ENCODE assay signal across 13 cellular contexts in the genomic region with DNA sequence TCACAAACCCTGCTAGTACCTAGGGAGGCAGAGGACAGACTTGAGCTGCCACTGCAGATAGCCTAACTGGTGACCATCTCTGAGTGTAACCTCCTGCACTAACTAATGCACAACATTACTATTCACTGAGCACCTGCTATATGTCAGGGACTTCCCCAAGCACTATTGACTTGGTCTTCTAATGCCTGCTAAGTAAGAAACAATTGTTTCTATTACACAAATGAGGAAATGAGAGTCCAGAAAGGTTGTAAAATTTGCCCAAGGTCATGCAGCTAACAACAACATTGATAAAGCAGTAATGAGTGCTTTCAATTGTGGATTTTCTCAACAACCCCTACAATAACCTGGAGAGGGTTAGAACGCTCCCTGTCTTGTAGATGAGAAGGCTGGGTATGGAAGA.
A peak's percentile ranks its signal among the peaks of the same experiment; 100 is the strongest.
DNase-seq lines count a peak whose midpoint lies in the region; ATAC-seq lines count a peak whose summit lies in the region.
"Had no signal": no experiment of that assay in that cellular context is flagged by ENCODE, and none has a peak within 500 bp of the region (broad histone marks: within the 10 kb centered on the region; RNA-seq: fewer than 3 reads in every experiment).

No MANE protein-coding gene starts in this region.

- no peak overlapping the region for H3K27ac Mint-ChIP-seq in stimulated activated memory B cell treated with anti-CD40 and anti-IgM and Interleukin-4, amounts not matched to agents 10 μg/mL and 1 μg/mL and 100 μg/mL, for 72 hours
- H3K27ac Mint-ChIP-seq: activated CD8-positive, alpha-beta T cell treated with anti-CD3 and anti-CD28 coated beads, Interleukin-2, amount 10 ng/mL, durations not matched to agents 7 days and 5 days; activated naive CD8-positive, alpha-beta T cell treated with anti-CD3 and anti-CD28 coated beads, Interleukin-2, amount 10 ng/mL, durations not matched to agents 7 days and 5 days; T-helper 17 cell had no signal

- peaks cover 17% of the 10 kb centered on the region for H3K27me3 Mint-ChIP-seq in stimulated activated memory B cell treated with anti-CD40 and anti-IgM and Interleukin-4, amounts not matched to agents 10 μg/mL and 1 μg/mL and 100 μg/mL, for 72 hours
- H3K27me3 Mint-ChIP-seq: activated naive CD8-positive, alpha-beta T cell treated with anti-CD3 and anti-CD28 coated beads, Interleukin-2, amount 10 ng/mL, durations not matched to agents 7 days and 5 days; T-helper 17 cell had no signal

- DNase-seq in HK-2 (ENCODE audit: unreplicated experiment), result no peak
- DNase-seq in NCI-H1436 (lab: John Stamatoyannopoulos, UW), result no peak
- no peak for DNase-seq in GF-D8 (lab: John Stamatoyannopoulos, UW)
- DNase-seq: activated CD8-positive, alpha-beta T cell treated with anti-CD3 and anti-CD28 coated beads, Interleukin-2, amount 10 ng/mL, durations not matched to agents 7 days and 5 days; activated naive CD8-positive, alpha-beta T cell treated with anti-CD3 and anti-CD28 coated beads, Interleukin-2, amount 10 ng/mL, durations not matched to agents 7 days and 5 days; Caco-2; NCI-H1694 treated with DMSO at 0.1 percent for 48 hours; T-helper 17 cell had no signal

- H3K9me3 Mint-ChIP-seq in stimulated activated memory B cell treated with anti-CD40 and anti-IgM and Interleukin-4, amounts not matched to agents 10 μg/mL and 1 μg/mL and 100 μg/mL, for 72 hours, result no peaks in the 10 kb centered on the region
- H3K9me3 Mint-ChIP-seq: activated naive CD8-positive, alpha-beta T cell treated with anti-CD3 and anti-CD28 coated beads, Interleukin-2, amount 10 ng/mL, durations not matched to agents 7 days and 5 days had no signal

- peaks cover 11% of the 10 kb centered on the region for H3K4me1 Mint-ChIP-seq in stimulated activated memory B cell treated with anti-CD40 and anti-IgM and Interleukin-4, amounts not matched to agents 10 μg/mL and 1 μg/mL and 100 μg/mL, for 72 hours
- H3K4me1 Mint-ChIP-seq: activated naive CD8-positive, alpha-beta T cell treated with anti-CD3 and anti-CD28 coated beads, Interleukin-2, amount 10 ng/mL, durations not matched to agents 7 days and 5 days; T-helper 17 cell had no signal

- H3K36me3 Mint-ChIP-seq in stimulated activated memory B cell treated with anti-CD40 and anti-IgM and Interleukin-4, amounts not matched to agents 10 μg/mL and 1 μg/mL and 100 μg/mL, for 72 hours, result no peaks in the 10 kb centered on the region
- H3K36me3 Mint-ChIP-seq: activated naive CD8-positive, alpha-beta T cell treated with anti-CD3 and anti-CD28 coated beads, Interleukin-2, amount 10 ng/mL, durations not matched to agents 7 days and 5 days had no signal

- H3K4me3 Mint-ChIP-seq in stimulated activated memory B cell treated with anti-CD40 and anti-IgM and Interleukin-4, amounts not matched to agents 10 μg/mL and 1 μg/mL and 100 μg/mL, for 72 hours, result no peak overlapping the region
- H3K4me3 Mint-ChIP-seq: activated CD8-positive, alpha-beta T cell treated with anti-CD3 and anti-CD28 coated beads, Interleukin-2, amount 10 ng/mL, durations not matched to agents 7 days and 5 days; activated naive CD8-positive, alpha-beta T cell treated with anti-CD3 and anti-CD28 coated beads, Interleukin-2, amount 10 ng/mL, durations not matched to agents 7 days and 5 days; T-helper 17 cell had no signal

- ATAC-seq in GM19025 (IDR thresholded peaks at IDR 0.05; ENCODE audit: low read depth, unreplicated experiment) (peak; percentile 97), GM21825 (IDR thresholded peaks at IDR 0.05; ENCODE audit: unreplicated experiment) (peak; percentile 92), HG03159 (IDR thresholded peaks at IDR 0.05; ENCODE audit: unreplicated experiment) (peak; percentile 97)
- peak; percentile 92 for ATAC-seq in stimulated activated memory B cell treated with anti-CD40 and anti-IgM and Interleukin-4, amounts not matched to agents 10 μg/mL and 1 μg/mL and 100 μg/mL, for 72 hours
- ATAC-seq: activated CD8-positive, alpha-beta T cell treated with anti-CD3 and anti-CD28 coated beads, Interleukin-2, amount 10 ng/mL, durations not matched to agents 7 days and 5 days; sciatic nerve; T-helper 17 cell had no signal
